Comparison of ENCODE assay signal across 12 cellular contexts in genomic region chr2:100978582-100979051, GRCh38. TPM values are rescaled to one million over a fixed set of nuclear protein-coding genes. Genes with fewer than 3 reads are reported as not detected.
DNase-seq lines count a peak whose midpoint lies in the region; TF ChIP-seq lines count a peak whose summit lies in the region.
"Had no signal": no experiment of that assay in that cellular context is flagged by ENCODE, and none has a peak within 500 bp of the region (broad histone marks: within the 10 kb centered on the region; RNA-seq: fewer than 3 reads in every experiment).

No MANE protein-coding gene starts in this region.

- intact Hi-C loops in A673 (cut with micrococcal nuclease; ENCODE audit: unreplicated experiment) = no loop called here

- H3K27me3 Mint-ChIP-seq in nephron progenitor cell (ENCODE audit: low read depth, poor library complexity) = peaks cover 14% of the 10 kb centered on the region
- H3K27me3 Mint-ChIP-seq: activated naive CD4-positive, alpha-beta T cell treated with anti-CD3 and anti-CD28 coated beads, Interleukin-2, amount 50 U/mL, for 24 hours had no signal

- no peaks in the 10 kb centered on the region for H3K9me3 Mint-ChIP-seq in nephron progenitor cell
- H3K9me3 Mint-ChIP-seq: activated naive CD4-positive, alpha-beta T cell treated with anti-CD3 and anti-CD28 coated beads, Interleukin-2, amount 50 U/mL, for 24 hours had no signal

- no peak overlapping the region for H3K27ac ChIP-seq in A673 (ENCODE audit: low read depth, low read length, poor library complexity, severe bottlenecking)
- H3K27ac ChIP-seq: epithelial cell of prostate, ovary had no signal

- CTCF ChIA-PET in A673 (lab: Charles Lee) = no interaction called here

- H3K4me3 Mint-ChIP-seq in nephron progenitor cell = no peak overlapping the region
- H3K4me3 Mint-ChIP-seq: activated naive CD4-positive, alpha-beta T cell treated with anti-CD3 and anti-CD28 coated beads, Interleukin-2, amount 50 U/mL, for 24 hours had no signal

- H3K9me3 ChIP-seq in A673 (ENCODE audit: low read depth, low read length, poor library complexity, severe bottlenecking) = no peaks in the 10 kb centered on the region
- H3K9me3 ChIP-seq: ovary had no signal

- no peaks in the 10 kb centered on the region for H3K27me3 ChIP-seq in A673 (replicated peaks; ENCODE audit: insufficient read depth, low read depth, low read length, poor library complexity)
- H3K27me3 ChIP-seq: ovary had no signal

- DNase-seq in A673 (ENCODE audit: low spot score) (peak; percentile 54), NCI-H524 (lab: John Stamatoyannopoulos, UW) (peak; percentile 56 to 73), dermis microvascular lymphatic vessel endothelial cell (ENCODE audit: low read depth in 2 of 2) (peak; percentile 70 to 82), nephron progenitor cell (no peak), DMS153 treated with DMSO at 0.1 percent for 48 hours (lab: John Stamatoyannopoulos, UW; ENCODE audit: unreplicated experiment) (no peak), hepatic stellate cell (ENCODE audit: low spot score) (no peak), GM03348 (ENCODE audit: low spot score) (no peak), NCI-H748 treated with DMSO at 0.1 percent for 48 hours (lab: John Stamatoyannopoulos, UW) (no peak)
- DNase-seq: ovary, SHP77 had no signal

- no peak overlapping the region for H3K4me3 ChIP-seq in A673 (ENCODE audit: low read depth, low read length, poor library complexity, severe bottlenecking)
- H3K4me3 ChIP-seq: ovary had no signal

- H3K36me3 Mint-ChIP-seq in nephron progenitor cell (ENCODE audit: low read depth) = no peaks in the 10 kb centered on the region
- H3K36me3 Mint-ChIP-seq: activated naive CD4-positive, alpha-beta T cell treated with anti-CD3 and anti-CD28 coated beads, Interleukin-2, amount 50 U/mL, for 24 hours had no signal

- TF ChIP-seq CTCF in A673 (conservative IDR thresholded peaks at IDR 0.05; ENCODE audit: low read depth, low read length) (no peak), nephron progenitor cell (IDR thresholded peaks at IDR 0.05) (no peak)

- no TSS peak for BruUV-seq in A673 (replicated peaks; lab: Mats Ljungman, UMichigan)

- POLR2A ChIA-PET in A673 (lab: Charles Lee; ENCODE audit: low non-redundant PET) = no interaction called here

- no peaks in the 10 kb centered on the region for H3K36me3 ChIP-seq in A673 (ENCODE audit: insufficient read depth, low read length, poor library complexity, severe bottlenecking)
- H3K36me3 ChIP-seq: ovary had no signal

- H3K27ac Mint-ChIP-seq in nephron progenitor cell = peak overlapping the region; percentile 88
- H3K27ac Mint-ChIP-seq: activated naive CD4-positive, alpha-beta T cell treated with anti-CD3 and anti-CD28 coated beads, Interleukin-2, amount 50 U/mL, for 24 hours had no signal

- no peaks in the 10 kb centered on the region for H3K4me1 ChIP-seq in A673 (ENCODE audit: insufficient read depth, low read length, poor library complexity, severe bottlenecking)

- H3K4me1 Mint-ChIP-seq in nephron progenitor cell = peaks cover 52% of the 10 kb centered on the region
- H3K4me1 Mint-ChIP-seq: activated naive CD4-positive, alpha-beta T cell treated with anti-CD3 and anti-CD28 coated beads, Interleukin-2, amount 50 U/mL, for 24 hours had no signal

RNA-seq across cellular contexts. Expression of gene RPL31, which starts 23.5 kb away (rescaled TPM):
- total RNA-seq in A673 (2021) = 1,187 and 1,196 TPM in 2 replicates
- total RNA-seq in dermis microvascular lymphatic vessel endothelial cell = 843 and 902 TPM in 2 replicates

Comparison
In these comparisons a context has a peak if more than half of its experiments do, and no peak if none do; other contexts are left out.
1. DNase-seq: peak in A673 (single experiment), NCI-H524 (2 of 2) and dermis microvascular lymphatic vessel endothelial cell (2 of 2); none in nephron progenitor cell (single experiment), DMS153 treated with DMSO at 0.1 percent for 48 hours (single experiment), hepatic stellate cell (single experiment), GM03348 (single experiment) and NCI-H748 treated with DMSO at 0.1 percent for 48 hours (single experiment).